17 cellular contexts compared by ENCODE assay signal in the genomic region with DNA sequence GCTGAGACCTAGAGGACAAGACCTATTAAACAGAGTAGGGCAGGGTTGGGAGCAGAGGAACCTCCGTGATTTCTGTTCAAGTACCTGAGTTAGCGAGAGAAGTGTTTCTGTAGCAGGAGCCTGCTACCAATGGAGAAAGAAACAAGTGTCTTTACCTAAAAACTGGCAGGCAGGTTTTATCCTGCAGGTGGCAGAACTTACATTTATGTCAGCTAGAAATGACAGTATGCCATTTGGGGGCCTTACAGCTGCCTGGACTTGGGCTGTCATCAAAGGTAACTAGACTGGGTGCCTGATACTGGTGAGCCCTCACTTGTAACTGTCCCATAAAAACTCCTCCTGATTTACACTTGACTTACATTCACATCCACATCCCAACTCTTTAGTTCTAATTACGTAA.
DNase-seq lines count a peak whose midpoint lies in the region; ATAC-seq, FAIRE-seq and TF ChIP-seq lines count a peak whose summit lies in the region.
"Had no signal": no experiment of that assay in that cellular context is flagged by ENCODE, and none has a peak within 500 bp of the region (broad histone marks: within the 10 kb centered on the region; RNA-seq: fewer than 3 reads in every experiment).

No MANE protein-coding gene starts in this region.

- H3K36me3 Mint-ChIP-seq in activated naive CD4-positive, alpha-beta T cell treated with anti-CD3 and anti-CD28 coated beads, Interleukin-2, amount 10 ng/mL, durations not matched to agents 7 days and 5 days = no peaks in the 10 kb centered on the region
- H3K36me3 Mint-ChIP-seq: activated CD4-positive, alpha-beta memory T cell treated with anti-CD3 and anti-CD28 coated beads for 36 hours had no signal

- H3K4me3 ChIP-seq in kidney (ENCODE audit: low read length in 2 of 2) = no peak overlapping the region
- H3K4me3 ChIP-seq: esophagus squamous epithelium had no signal

- CTCF ChIA-PET in activated naive CD4-positive, alpha-beta T cell treated with anti-CD3 and anti-CD28 coated beads, Interleukin-2, amount 10 ng/mL, durations not matched to agents 7 days and 5 days (lab: Charles Lee) = no interaction called here

- peak; percentile 70 for DNase-seq in DMS53 treated with DMSO at 0.1 percent for 48 hours (lab: John Stamatoyannopoulos, UW; ENCODE audit: unreplicated experiment)
- peak; percentile 45 for DNase-seq in OCI-M1 (lab: John Stamatoyannopoulos, UW)
- no peak for DNase-seq in kidney
- DNase-seq in stimulated activated naive CD4-positive, alpha-beta T cell treated with Interleukin-2 at 50 U/mL for 16 hours (lab: John Stamatoyannopoulos, UW) = no peak
- DNase-seq in mucosa of gallbladder (ENCODE audit: low spot score) = no peak
- no peak for DNase-seq in activated naive CD4-positive, alpha-beta T cell treated with anti-CD3 and anti-CD28 coated beads, Interleukin-2, amount 10 ng/mL, durations not matched to agents 7 days and 5 days
- DNase-seq in hippocampal formation (lab: John Stamatoyannopoulos, UW) = no peak
- DNase-seq: activated CD4-positive, alpha-beta memory T cell treated with anti-CD3 and anti-CD28 coated beads for 36 hours; caudate nucleus; esophagus squamous epithelium; midbrain; stimulated activated CD4-positive, alpha-beta T cell treated with anti-CD3 and anti-CD28 coated beads, Interleukin-4, amount 100 ng/mL, for 1 hour; stimulated activated naive CD4-positive, alpha-beta T cell; T-helper 1 cell had no signal

- H3K9me3 ChIP-seq in kidney (ENCODE audit: control insufficient read depth in 1 of 2, low read length in 2 of 2) = no peaks in the 10 kb centered on the region
- H3K9me3 ChIP-seq: esophagus squamous epithelium had no signal

- no peaks in the 10 kb centered on the region for H3K9me3 Mint-ChIP-seq in activated naive CD4-positive, alpha-beta T cell treated with anti-CD3 and anti-CD28 coated beads, Interleukin-2, amount 10 ng/mL, durations not matched to agents 7 days and 5 days
- H3K9me3 Mint-ChIP-seq: activated CD4-positive, alpha-beta memory T cell treated with anti-CD3 and anti-CD28 coated beads for 36 hours had no signal

- H3K4me1 Mint-ChIP-seq in activated naive CD4-positive, alpha-beta T cell treated with anti-CD3 and anti-CD28 coated beads, Interleukin-2, amount 10 ng/mL, durations not matched to agents 7 days and 5 days = no peaks in the 10 kb centered on the region
- H3K4me1 Mint-ChIP-seq: B cell had no signal

- FAIRE-seq in kidney (lab: Jason Lieb, UNC) = no peak

- no peak overlapping the region for H3K27ac Mint-ChIP-seq in activated naive CD4-positive, alpha-beta T cell treated with anti-CD3 and anti-CD28 coated beads, Interleukin-2, amount 10 ng/mL, durations not matched to agents 7 days and 5 days
- H3K27ac Mint-ChIP-seq: activated CD4-positive, alpha-beta memory T cell treated with anti-CD3 and anti-CD28 coated beads for 36 hours; B cell had no signal

- H3K36me3 ChIP-seq in kidney (ENCODE audit: control insufficient read depth in 1 of 2, insufficient read depth in 2 of 2, low read length in 2 of 2) = no peaks in the 10 kb centered on the region
- H3K36me3 ChIP-seq: esophagus squamous epithelium had no signal

- no peak overlapping the region for H3K9ac ChIP-seq in kidney (ENCODE audit: low read length in 2 of 2)

- intact Hi-C loops in kidney (cut with DNase I) = no loop called here

- peak; percentile 37 for TF ChIP-seq CTCF in kidney (IDR thresholded peaks at IDR 0.05; ENCODE audit: borderline replicate concordance, extremely low read depth, insufficient read depth)

- H3K4me1 ChIP-seq in kidney (ENCODE audit: control insufficient read depth in 1 of 2, insufficient read depth in 1 of 2, low read depth in 1 of 2, low read length in 2 of 2) = no peaks in the 10 kb centered on the region

- no peak overlapping the region for H3K4me3 Mint-ChIP-seq in activated naive CD4-positive, alpha-beta T cell treated with anti-CD3 and anti-CD28 coated beads, Interleukin-2, amount 10 ng/mL, durations not matched to agents 7 days and 5 days
- H3K4me3 Mint-ChIP-seq: activated CD4-positive, alpha-beta memory T cell treated with anti-CD3 and anti-CD28 coated beads for 36 hours; B cell had no signal

- ATAC-seq in GM19372 (IDR thresholded peaks at IDR 0.05; ENCODE audit: low read depth, unreplicated experiment) = peak; percentile 51
- ATAC-seq: Panc1 had no signal

- no peaks in the 10 kb centered on the region for H3K27me3 Mint-ChIP-seq in activated naive CD4-positive, alpha-beta T cell treated with anti-CD3 and anti-CD28 coated beads, Interleukin-2, amount 10 ng/mL, durations not matched to agents 7 days and 5 days
- H3K27me3 Mint-ChIP-seq: B cell had no signal

- no peak overlapping the region for H3K27ac ChIP-seq in kidney (ENCODE audit: low read depth in 2 of 2, low read length in 2 of 2)
- H3K27ac ChIP-seq: esophagus squamous epithelium had no signal

Comparison
In these comparisons a context has a peak if more than half of its experiments do, and no peak if none do; other contexts are left out.
1. DNase-seq: peak in DMS53 treated with DMSO at 0.1 percent for 48 hours (single experiment) and OCI-M1 (single experiment); none in kidney (single experiment), stimulated activated naive CD4-positive, alpha-beta T cell treated with Interleukin-2 at 50 U/mL for 16 hours (single experiment), mucosa of gallbladder (single experiment), activated naive CD4-positive, alpha-beta T cell treated with anti-CD3 and anti-CD28 coated beads, Interleukin-2, amount 10 ng/mL, durations not matched to agents 7 days and 5 days (single experiment) and hippocampal formation (0 of 2).